8 cellular contexts compared by ENCODE assay signal in the genomic region with DNA sequence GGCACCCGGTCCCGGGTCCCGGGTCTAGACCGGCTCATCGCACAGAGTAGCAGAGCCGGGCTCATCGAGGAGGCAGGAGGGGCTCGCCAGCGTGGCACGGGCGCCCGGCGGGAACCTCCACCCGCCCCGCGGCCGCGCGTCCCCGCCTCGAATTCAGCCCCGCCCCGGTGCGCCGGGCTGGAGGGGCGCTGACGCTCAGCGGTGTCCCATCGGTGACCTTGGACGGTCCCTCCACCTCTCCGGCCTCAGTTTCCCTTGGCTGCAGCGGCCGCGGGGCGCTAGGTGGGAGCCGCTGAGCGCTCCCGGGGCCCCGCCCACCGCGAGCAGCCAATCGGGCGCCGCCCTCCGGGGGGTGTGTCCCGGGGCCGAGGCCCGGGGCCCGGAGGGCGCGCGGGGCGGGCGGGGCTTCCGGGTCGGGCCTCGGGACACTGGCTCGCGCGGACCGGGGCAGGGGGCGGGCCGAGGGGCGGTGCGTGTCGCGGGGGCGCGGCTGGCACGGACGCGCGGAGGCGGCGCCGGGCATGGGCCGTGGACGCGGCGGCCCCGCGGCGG. TPM values are rescaled to one million over a fixed set of nuclear protein-coding genes. Genes with fewer than 3 reads are reported as not detected.
A peak's percentile ranks its signal among the peaks of the same experiment; 100 is the strongest.
DNase-seq lines count a peak whose midpoint lies in the region; ATAC-seq and TF ChIP-seq lines count a peak whose summit lies in the region.

A gene (plus strand): TSS at position 529 of the 552 bp plus-strand sequence. CDS start 47,858 bp downstream, outside the sequence.

- H3K4me1 Mint-ChIP-seq in natural killer cell treated with Interleukin-12 subunit alpha and Interleukin-12 subunit beta and Interleukin-15 and Interleukin-18, amount 100 ng/mL, for 72 hours (ENCODE audit: low read depth in 2 of 2) = peaks cover 10 to 21% of the 10 kb centered on the region in 2 donors

- H3K4me3 Mint-ChIP-seq in natural killer cell treated with Interleukin-12 subunit alpha and Interleukin-12 subunit beta and Interleukin-15 and Interleukin-18, amount 100 ng/mL, for 72 hours = peak within 1 kb of the TSS; percentile 80

- TF ChIP-seq CTCF in RWPE1 (conservative IDR thresholded peaks at IDR 0.05; ENCODE audit: low read depth) = no peak
- no peak for TF ChIP-seq CTCF in fibroblast of the aortic adventitia (IDR thresholded peaks at IDR 0.05; ENCODE audit: insufficient read depth, low read length)

- peak within 1 kb of the TSS; percentile 62 for H3K27ac ChIP-seq in RWPE1

- no peaks in the 10 kb centered on the region for H3K9me3 Mint-ChIP-seq in natural killer cell treated with Interleukin-12 subunit alpha and Interleukin-12 subunit beta and Interleukin-15 and Interleukin-18, amount 100 ng/mL, for 72 hours

- DNase-seq in CD1c-positive myeloid dendritic cell (ENCODE audit: extremely low spot score) (peak; percentile 92), RWPE1 (ENCODE audit: low spot score) (peak; percentile 85), fibroblast of the aortic adventitia (ENCODE audit: low read depth) (peak; percentile 65)
- DNase-seq in activated effector memory CD4-positive, alpha-beta T cell treated with Interleukin-2 at 50 U/mL for 16 hours = peak; percentile 83
- peak; percentile 96 for DNase-seq in natural killer cell treated with Interleukin-12 subunit alpha and Interleukin-12 subunit beta and Interleukin-15 and Interleukin-18, amount 100 ng/mL, for 72 hours (ENCODE audit: low spot score)
- DNase-seq in stimulated activated naive CD4-positive, alpha-beta T cell treated with Interleukin-2 at 50 U/mL for 16 hours (lab: John Stamatoyannopoulos, UW) = peak; percentile 87

- peak within 1 kb of the TSS; percentile 83 for H3K4me3 ChIP-seq in fibroblast of the aortic adventitia (ENCODE audit: low read depth, low read length)

- H3K36me3 Mint-ChIP-seq in natural killer cell treated with Interleukin-12 subunit alpha and Interleukin-12 subunit beta and Interleukin-15 and Interleukin-18, amount 100 ng/mL, for 72 hours = peaks cover 4% of the 10 kb centered on the region

- CTCF ChIA-PET in RWPE1 (lab: Yijun Ruan, JAX) = no interaction called here

- ATAC-seq in GM19397 (IDR thresholded peaks at IDR 0.05; ENCODE audit: unreplicated experiment) = peak; percentile 76
- peak; percentile 50 for ATAC-seq in HG03565 (IDR thresholded peaks at IDR 0.05; ENCODE audit: unreplicated experiment)
- ATAC-seq in natural killer cell treated with Interleukin-12 subunit alpha and Interleukin-12 subunit beta and Interleukin-15 and Interleukin-18, amount 100 ng/mL, for 72 hours = peak; percentile 95 to 96

- POLR2A ChIA-PET in RWPE1 (lab: Yijun Ruan, JAX; ENCODE audit: low non-redundant PET) = no interaction called here

- peak within 1 kb of the TSS; percentile 60 to 80 for H3K27ac Mint-ChIP-seq in natural killer cell treated with Interleukin-12 subunit alpha and Interleukin-12 subunit beta and Interleukin-15 and Interleukin-18, amount 100 ng/mL, for 72 hours

- no peaks in the 10 kb centered on the region for H3K27me3 Mint-ChIP-seq in natural killer cell treated with Interleukin-12 subunit alpha and Interleukin-12 subunit beta and Interleukin-15 and Interleukin-18, amount 100 ng/mL, for 72 hours

RNA-seq across cellular contexts. Expression of the gene that starts here (rescaled TPM):
- 13.4 and 24.4 TPM in 2 replicates for total RNA-seq in fibroblast of the aortic adventitia (ENCODE audit: low replicate concordance)
- total RNA-seq in natural killer cell treated with Interleukin-12 subunit alpha and Interleukin-12 subunit beta and Interleukin-15 and Interleukin-18, amount 100 ng/mL, for 72 hours = 10 to 100 TPM; 31.7 to 36.1 TPM

Comparison
In these comparisons a context has a peak if more than half of its experiments do, and no peak if none do; other contexts are left out.
1. Peak in every context shown above with its lines: DNase-seq, ATAC-seq, H3K4me3 ChIP-seq and H3K27ac ChIP-seq.